In the genomic region with DNA sequence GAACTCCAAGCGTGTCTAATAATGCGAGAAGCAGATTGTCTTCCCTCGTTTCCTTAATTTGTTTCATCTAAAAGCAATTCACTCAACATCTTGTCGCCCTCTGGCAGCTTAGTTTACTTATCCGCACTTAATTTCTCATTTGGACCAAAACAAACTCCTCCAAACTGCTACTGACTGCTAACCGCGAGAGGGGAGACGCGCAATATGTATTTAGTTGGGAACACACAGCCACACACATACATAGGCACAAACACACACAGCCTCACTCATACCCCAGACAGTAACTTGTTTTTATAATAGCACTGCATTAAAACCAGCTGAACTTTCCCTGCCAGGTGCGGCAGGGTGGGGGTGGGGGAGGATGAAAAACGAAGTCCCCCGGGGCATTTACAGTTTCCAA, we compare ENCODE assay signal across 14 cellular contexts. TPM values are rescaled to one million over a fixed set of nuclear protein-coding genes. Genes with fewer than 3 reads are reported as not detected.
A peak's percentile ranks its signal among the peaks of the same experiment; 100 is the strongest.
DNase-seq lines count a peak whose midpoint lies in the region; TF ChIP-seq lines count a peak whose summit lies in the region.
"Had no signal": no experiment of that assay in that cellular context is flagged by ENCODE, and none has a peak within 500 bp of the region (broad histone marks: within the 10 kb centered on the region; RNA-seq: fewer than 3 reads in every experiment).

No MANE protein-coding gene starts in this region.

- DNase-seq in breast epithelium (ENCODE audit: low spot score in 2 of 2) = no peak
- no peak for DNase-seq in MCF 10A (ENCODE audit: unreplicated experiment)
- peak; percentile 6 for DNase-seq in cerebellum (ENCODE audit: low spot score)
- no peak for DNase-seq in type B pancreatic cell (ENCODE audit: extremely low spot score, unreplicated experiment)
- no peak for DNase-seq in germinal center (ENCODE audit: low spot score)
- no peak for DNase-seq in DMS153 (lab: John Stamatoyannopoulos, UW)
- DNase-seq in ACHN = no peak
- DNase-seq: activated CD8-positive, alpha-beta T cell treated with anti-CD3 and anti-CD28 coated beads, Interleukin-2, amount 10 ng/mL, durations not matched to agents 7 days and 5 days; NCI-H187; stimulated activated CD4-positive, alpha-beta T cell treated with anti-CD3 and anti-CD28 coated beads, Interleukin-1b, Interleukin-23, amount 100 ng/mL, for 48 hours had no signal

- intact Hi-C loops in breast epithelium (cut with DNase I; ENCODE audit: low total_unique reads) = no loop called here
- intact Hi-C loops in MCF 10A (cut with micrococcal nuclease) = no loop called here

- H3K36me3 ChIP-seq in breast epithelium (no peaks in the 10 kb centered on the region), mesodermal cell (ENCODE audit: control insufficient read depth, insufficient read depth, low read length) (no peaks in the 10 kb centered on the region)
- H3K36me3 ChIP-seq: thyroid gland had no signal

- no peaks in the 10 kb centered on the region for H3K9me3 Mint-ChIP-seq in MCF 10A (ENCODE audit: unreplicated experiment)
- H3K9me3 Mint-ChIP-seq in type B pancreatic cell = no peaks in the 10 kb centered on the region

- WGBS in mesodermal cell (ENCODE audit: insufficient coverage in 2 of 2), 2 experiments = 8 to 12% methylated on average over 7 to 10 of the region's 12 CpGs

- H3K36me3 Mint-ChIP-seq in MCF 10A (ENCODE audit: insufficient read depth, unreplicated experiment) = no peaks in the 10 kb centered on the region
- no peaks in the 10 kb centered on the region for H3K36me3 Mint-ChIP-seq in type B pancreatic cell

- no peaks in the 10 kb centered on the region for H3K9me3 ChIP-seq in breast epithelium
- no peaks in the 10 kb centered on the region for H3K9me3 ChIP-seq in mesodermal cell (ENCODE audit: control insufficient read depth, low read length)
- H3K9me3 ChIP-seq: thyroid gland had no signal

- H3K4me3 Mint-ChIP-seq in MCF 10A (ENCODE audit: unreplicated experiment) (no peak overlapping the region), type B pancreatic cell (peak overlapping the region; percentile 93)

- H3K4me3 ChIP-seq in breast epithelium (peak overlapping the region; percentile 56 to 82 (median 60)), mesodermal cell (ENCODE audit: extremely low read depth, insufficient read depth, low read length, poor library complexity, severe bottlenecking) (peak overlapping the region; percentile 46)

- H3K4me1 ChIP-seq in breast epithelium = no peaks in the 10 kb centered on the region
- H3K4me1 ChIP-seq in mesodermal cell (ENCODE audit: control insufficient read depth, insufficient read depth, low read length, poor library complexity, severe bottlenecking) = no peaks in the 10 kb centered on the region

- H3K27ac ChIP-seq in breast epithelium (no peak overlapping the region), mesodermal cell (ENCODE audit: low read depth, low read length, severe bottlenecking) (no peak overlapping the region)
- H3K27ac ChIP-seq: HL-60, thyroid gland had no signal

- POLR2A ChIA-PET in MCF 10A (lab: Yijun Ruan, JAX) = interaction anchor here (0.7 kb wide), 1 partner anchor 89 kb away, joined by 3 read pairs; no protein-coding TSS in a partner anchor

- peaks cover 12% of the 10 kb centered on the region for H3K4me1 Mint-ChIP-seq in MCF 10A (ENCODE audit: insufficient read depth, unreplicated experiment)
- peaks cover 16% of the 10 kb centered on the region for H3K4me1 Mint-ChIP-seq in type B pancreatic cell (ENCODE audit: unreplicated experiment)

- TF ChIP-seq CTCF in breast epithelium (IDR thresholded peaks at IDR 0.05) (no peak), MCF 10A (IDR thresholded peaks at IDR 0.05; ENCODE audit: unreplicated experiment) (no peak), type B pancreatic cell (conservative IDR thresholded peaks at IDR 0.05) (no peak)

- CTCF ChIA-PET in MCF 10A (lab: Yijun Ruan, JAX) = interaction anchor here (0.6 kb wide), 1 partner anchor 296 kb away, joined by 3 read pairs; no protein-coding TSS in a partner anchor

- H3K27ac Mint-ChIP-seq in MCF 10A (ENCODE audit: low read depth, unreplicated experiment) = no peak overlapping the region
- peak overlapping the region; percentile 67 for H3K27ac Mint-ChIP-seq in type B pancreatic cell
- H3K27ac Mint-ChIP-seq: activated CD8-positive, alpha-beta T cell treated with anti-CD3 and anti-CD28 coated beads, Interleukin-2, amount 10 ng/mL, durations not matched to agents 7 days and 5 days had no signal

- in situ Hi-C loops in ACHN (cut with HindIII; ENCODE audit: low pct_ligation_motif_present, low pct_unique_long_range_greater_than_20kb, low sequenced_read_pairs) = no loop called here

- H3K27me3 Mint-ChIP-seq in MCF 10A (ENCODE audit: insufficient read depth, unreplicated experiment) (peaks cover 78% of the 10 kb centered on the region), type B pancreatic cell (peaks cover 60% of the 10 kb centered on the region)

- H3K27me3 ChIP-seq in breast epithelium = peaks cover 0 to 3% of the 10 kb centered on the region in 2 donors
- H3K27me3 ChIP-seq: thyroid gland had no signal

- no peak for TF ChIP-seq POLR2A in breast epithelium (IDR thresholded peaks at IDR 0.05)

- BruUV-seq in MCF 10A (replicated peaks; lab: Mats Ljungman, UMichigan) = no TSS peak

RNA-seq across cellular contexts. Expression of gene ERBB4, which starts 2.6 kb away (rescaled TPM):
- total RNA-seq in breast epithelium = 10 to 100 TPM in 2 of 3 donors, 1 to 10 TPM in 1; 1.6 to 53.1 (median 18.4) TPM
- total RNA-seq in MCF 10A (2022) = not detected in 2 replicates
- 154 TPM for total RNA-seq in cerebellum
- 1.1 TPM for polyA plus RNA-seq in mesodermal cell (2013, experiment 1 of 2)
- polyA plus RNA-seq in mesodermal cell (2013, experiment 2 of 2) = 0.91 TPM
- total RNA-seq in type B pancreatic cell (ENCODE audit: low replicate concordance) = 5.3 and 9.9 TPM in 2 replicates
- total RNA-seq: activated CD8-positive, alpha-beta T cell treated with anti-CD3 and anti-CD28 coated beads, Interleukin-2, amount 10 ng/mL, durations not matched to agents 7 days and 5 days had no signal
- polyA plus RNA-seq: AG04450 had no signal
